Comparison of ENCODE assay signal across 8 cellular contexts in genomic region chr2:74457549-74458131, GRCh38. TPM values are rescaled to one million over a fixed set of nuclear protein-coding genes. Genes with fewer than 3 reads are reported as not detected.
A peak's percentile ranks its signal among the peaks of the same experiment; 100 is the strongest.
DNase-seq lines count a peak whose midpoint lies in the region; TF ChIP-seq lines count a peak whose summit lies in the region.

No MANE protein-coding gene starts in this region.

- peak; percentile 77 for DNase-seq in GM23248
- peak; percentile 85 for DNase-seq in MM.1S
- peak; percentile 92 for DNase-seq in WERI-Rb-1
- DNase-seq in breast epithelium (ENCODE audit: low spot score in 2 of 2) = peak; percentile 62 to 78
- peak; percentile 93 for DNase-seq in left kidney (ENCODE audit: low read depth, low spot score)
- DNase-seq in stimulated activated CD4-positive, alpha-beta T cell treated with anti-CD3 and anti-CD28 coated beads, Interleukin-4, amount 100 ng/mL, for 48 hours (ENCODE audit: low read depth in 2 of 2) = peak; percentile 72 to 80
- no peak for DNase-seq in A172 (ENCODE audit: low spot score)

- no peaks in the 10 kb centered on the region for H3K27me3 ChIP-seq in GM23248 (replicated peaks; ENCODE audit: insufficient read depth)
- no peaks in the 10 kb centered on the region for H3K27me3 ChIP-seq in MM.1S (replicated peaks; ENCODE audit: insufficient read depth, low read length)
- H3K27me3 ChIP-seq in WERI-Rb-1 (ENCODE audit: insufficient read depth, low read depth, severe bottlenecking) = no peaks in the 10 kb centered on the region
- no peaks in the 10 kb centered on the region for H3K27me3 ChIP-seq in breast epithelium

- H3K9me3 ChIP-seq in GM23248 (ENCODE audit: low read depth) (no peaks in the 10 kb centered on the region), MM.1S (replicated peaks; ENCODE audit: insufficient read depth, low read length) (no peaks in the 10 kb centered on the region), WERI-Rb-1 (ENCODE audit: severe bottlenecking) (no peaks in the 10 kb centered on the region), breast epithelium (no peaks in the 10 kb centered on the region)

- H4K20me1 ChIP-seq in GM23248 (ENCODE audit: insufficient read depth) (no peaks in the 10 kb centered on the region), MM.1S (ENCODE audit: insufficient read depth, low read length) (no peaks in the 10 kb centered on the region)

- peak; percentile 80 for TF ChIP-seq POLR2A in breast epithelium (IDR thresholded peaks at IDR 0.05)

- H3K36me3 ChIP-seq in GM23248 (ENCODE audit: low read depth) (no peaks in the 10 kb centered on the region; the same call in 1 of the 2 replicates), MM.1S (replicated peaks; ENCODE audit: insufficient read depth, low read length) (no peaks in the 10 kb centered on the region), WERI-Rb-1 (peaks cover 25% of the 10 kb centered on the region), breast epithelium (no peaks in the 10 kb centered on the region)

- whole genome bisulfite sequencing in GM23248 (ENCODE audit: low coverage in 1 of 2, low lambda C conversion rate in 2 of 2, missing lambda C conversion rate in 2 of 2), 2 experiments = 2 to 3% methylated on average over 31 to 37 of the region's 46 CpGs

- in situ Hi-C loops in GM23248 (cut with MboI) = no loop called here

- intact Hi-C loops in breast epithelium (cut with DNase I; ENCODE audit: low total_unique reads) = no loop called here

- H3K4me3 ChIP-seq in GM08714 (ENCODE audit: low read length) (peak overlapping the region; percentile 51; the same call in 1 of the 2 replicates), GM23248 (peak overlapping the region; percentile 84), MM.1S (ENCODE audit: low read length) (peak overlapping the region; percentile 86), WERI-Rb-1 (ENCODE audit: low read depth, low read length) (peak overlapping the region; percentile 81), breast epithelium (peak overlapping the region; percentile 69 to 87 (median 71))

- H3K9ac ChIP-seq in GM23248 (peak overlapping the region; percentile 80), MM.1S (ENCODE audit: low read length) (peak overlapping the region; percentile 92)

- TF ChIP-seq CTCF in MM.1S (IDR thresholded peaks at IDR 0.05; ENCODE audit: low read length) = no peak
- 0 out of 2 replicates have a peak, but pooled peaks have one; percentile 0 for TF ChIP-seq CTCF in WERI-Rb-1 (IDR thresholded peaks at IDR 0.05; ENCODE audit: low read depth, low read length)
- peak in 1 of 3 donors; percentile 13 for TF ChIP-seq CTCF in breast epithelium (IDR thresholded peaks at IDR 0.05)

- no peaks in the 10 kb centered on the region for H3K9me2 ChIP-seq in GM23248 (ENCODE audit: insufficient read depth)
- no peaks in the 10 kb centered on the region for H3K9me2 ChIP-seq in MM.1S (replicated peaks; ENCODE audit: insufficient read depth, low read length)

- H3K79me2 ChIP-seq in GM23248 (ENCODE audit: insufficient read depth) = peaks cover 33% of the 10 kb centered on the region
- peaks cover 23% of the 10 kb centered on the region for H3K79me2 ChIP-seq in MM.1S (ENCODE audit: low read length)

- H3F3A ChIP-seq in GM23248 (ENCODE audit: insufficient read depth) (peaks cover 7% of the 10 kb centered on the region), MM.1S (ENCODE audit: insufficient read depth, low read length) (peaks cover 13% of the 10 kb centered on the region; the same call in 1 of the 2 replicates)

- H2AFZ ChIP-seq in GM23248 = peak overlapping the region; percentile 91
- peak overlapping the region; percentile 83 for H2AFZ ChIP-seq in MM.1S (ENCODE audit: low read length)

- H3K27ac ChIP-seq in GM23248 (peak overlapping the region; percentile 73), MM.1S (ENCODE audit: low read length) (peak overlapping the region; percentile 97), WERI-Rb-1 (peak overlapping the region; percentile 92), breast epithelium (peak overlapping the region; percentile 98 to 99)

- peak overlapping the region; percentile 95 for H3K4me2 ChIP-seq in GM23248 (ENCODE audit: unreplicated experiment)
- H3K4me2 ChIP-seq in MM.1S (ENCODE audit: low read depth, low read length) = peak overlapping the region; percentile 86

- peaks cover 9% of the 10 kb centered on the region for H3K4me1 ChIP-seq in GM23248 (ENCODE audit: insufficient read depth)
- peaks cover 19% of the 10 kb centered on the region for H3K4me1 ChIP-seq in MM.1S (ENCODE audit: low read length)
- H3K4me1 ChIP-seq in breast epithelium = peaks cover 9 to 16% of the 10 kb centered on the region in 2 donors

RNA-seq across cellular contexts. Expression of gene WBP1, which starts 0.6 kb away (rescaled TPM):
- 37.9 and 58.7 TPM in 2 replicates for total RNA-seq in GM23248 (2014; rRNA removed; shearing (Covaris generic))
- polyA plus RNA-seq in GM23248 (2016; fragmentation: Nextera tagmentation; extraction: Ambion mirVana) = 42.4 and 47.1 TPM in 2 replicates
- total RNA-seq in breast epithelium = 10 to 100 TPM; 58.0 to 70.0 (median 61.9) TPM
- 49.0 and 52.3 TPM in 2 replicates for total RNA-seq in A172 (2014; rRNA removed; shearing (Covaris generic))

RNA-seq across cellular contexts. Expression of gene INO80B, which starts 2.8 kb away (rescaled TPM):
- 10.9 and 32.5 TPM in 2 replicates for total RNA-seq in GM23248 (2014; rRNA removed; shearing (Covaris generic))
- 3.8 and 4.9 TPM in 2 replicates for polyA plus RNA-seq in GM23248 (2016; fragmentation: Nextera tagmentation; extraction: Ambion mirVana)
- 10 to 100 TPM; 12.6 to 26.2 (median 24.4) TPM for total RNA-seq in breast epithelium
- total RNA-seq in A172 (2014; rRNA removed; shearing (Covaris generic)) = 5.9 and 7.9 TPM in 2 replicates

RNA-seq across cellular contexts. Expression of gene MOGS, which starts 7.5 kb away (rescaled TPM):
- total RNA-seq in GM23248 (2014; rRNA removed; shearing (Covaris generic)) = 55.7 and 58.6 TPM in 2 replicates
- 14.5 and 16.8 TPM in 2 replicates for polyA plus RNA-seq in GM23248 (2016; fragmentation: Nextera tagmentation; extraction: Ambion mirVana)
- total RNA-seq in breast epithelium = 10 to 100 TPM; 24.0 to 47.3 (median 44.6) TPM
- total RNA-seq in A172 (2014; rRNA removed; shearing (Covaris generic)) = 66.6 and 71.4 TPM in 2 replicates

RNA-seq across cellular contexts. Expression of gene MRPL53, which starts 14.8 kb away (rescaled TPM):
- total RNA-seq in GM23248 (2014; rRNA removed; shearing (Covaris generic)) = 14.8 and 18.5 TPM in 2 replicates
- polyA plus RNA-seq in GM23248 (2016; fragmentation: Nextera tagmentation; extraction: Ambion mirVana) = 69.2 and 71.0 TPM in 2 replicates
- total RNA-seq in breast epithelium = 10 to 100 TPM; 17.9 to 49.0 (median 48.2) TPM
- 30.2 and 39.1 TPM in 2 replicates for total RNA-seq in A172 (2014; rRNA removed; shearing (Covaris generic))

RNA-seq across cellular contexts. Expression of gene RTKN, which starts 15.9 kb away (rescaled TPM):
- total RNA-seq in GM23248 (2014; rRNA removed; shearing (Covaris generic)) = 13.5 and 17.5 TPM in 2 replicates
- polyA plus RNA-seq in GM23248 (2016; fragmentation: Nextera tagmentation; extraction: Ambion mirVana) = 13.0 and 14.5 TPM in 2 replicates
- 10 to 100 TPM in 2 of 3 donors, 1 to 10 TPM in 1; 9.3 to 49.9 (median 36.7) TPM for total RNA-seq in breast epithelium
- total RNA-seq in A172 (2014; rRNA removed; shearing (Covaris generic)) = 23.1 and 33.3 TPM in 2 replicates
